Comparison of ENCODE assay signal across 22 cellular contexts in genomic region chr3:14047027-14047426, GRCh38.
"Had no signal": no experiment of that assay in that cellular context is flagged by ENCODE, and none has a peak within 500 bp of the region (broad histone marks: within the 10 kb centered on the region; RNA-seq: fewer than 3 reads in every experiment).

No MANE protein-coding gene starts in this region.

- DNase-seq: activated CD4-positive, alpha-beta T cell treated with anti-CD3 and anti-CD28 coated beads, Interleukin-2, amount 10 ng/mL, durations not matched to agents 24 days and 14 days; activated CD8-positive, alpha-beta T cell treated with anti-CD3 and anti-CD28 coated beads for 36 hours; activated naive CD4-positive, alpha-beta T cell treated with Interleukin-2 at 50 U/mL for 16 hours; activated naive CD8-positive, alpha-beta T cell treated with anti-CD3 and anti-CD28 coated beads, Interleukin-2, amount 10 ng/mL, durations not matched to agents 7 days and 5 days; activated T-cell treated with anti-CD3 and anti-CD28 coated beads, Interleukin-2, amount 50 U/mL, for 1 hour; amygdala; body of pancreas; central memory CD4-positive, alpha-beta T cell; dorsolateral prefrontal cortex; left colon; midbrain; occipital lobe; posterior cingulate gyrus; small intestine; stimulated activated CD4-positive, alpha-beta T cell treated with anti-CD3 and anti-CD28 coated beads, Interleukin-15, amount 100 ng/mL, for 24 hours; stimulated activated CD4-positive, alpha-beta T cell treated with anti-CD3 and anti-CD28 coated beads, Interleukin-2, amount 100 ng/mL, for 48 hours; stimulated activated naive CD8-positive, alpha-beta T cell treated with anti-CD3 and anti-CD28 coated beads, Interleukin-15, amount 100 ng/mL, for 72 hours; T1000; upper lobe of left lung had no signal

- H3K4me3 ChIP-seq: body of pancreas, thoracic aorta had no signal

- H3K4me3 Mint-ChIP-seq: activated CD4-positive, alpha-beta T cell treated with anti-CD3 and anti-CD28 coated beads, Interleukin-2, amount 10 ng/mL, durations not matched to agents 24 days and 14 days; activated CD8-positive, alpha-beta T cell treated with anti-CD3 and anti-CD28 coated beads for 36 hours; activated naive CD8-positive, alpha-beta T cell treated with anti-CD3 and anti-CD28 coated beads, Interleukin-2, amount 10 ng/mL, durations not matched to agents 7 days and 5 days; activated T-helper 17 cell treated with anti-CD3 and anti-CD28 coated beads, Interleukin-2, amount 50 U/mL, for 72 hours; nephron; stimulated activated naive CD8-positive, alpha-beta T cell treated with anti-CD3 and anti-CD28 coated beads, Interleukin-15, amount 100 ng/mL, for 72 hours had no signal

- H3K9me3 ChIP-seq: body of pancreas, thoracic aorta, upper lobe of left lung had no signal

- H3K27ac Mint-ChIP-seq: activated CD4-positive, alpha-beta T cell treated with anti-CD3 and anti-CD28 coated beads, Interleukin-2, amount 10 ng/mL, durations not matched to agents 24 days and 14 days; activated CD8-positive, alpha-beta T cell treated with anti-CD3 and anti-CD28 coated beads for 36 hours; activated naive CD8-positive, alpha-beta T cell treated with anti-CD3 and anti-CD28 coated beads, Interleukin-2, amount 10 ng/mL, durations not matched to agents 7 days and 5 days; activated T-helper 17 cell treated with anti-CD3 and anti-CD28 coated beads, Interleukin-2, amount 50 U/mL, for 72 hours; nephron; stimulated activated naive CD8-positive, alpha-beta T cell treated with anti-CD3 and anti-CD28 coated beads, Interleukin-15, amount 100 ng/mL, for 72 hours had no signal

- H3K27me3 ChIP-seq: body of pancreas, upper lobe of left lung had no signal

- H3K4me1 ChIP-seq: body of pancreas, upper lobe of left lung had no signal

- H3K9me3 Mint-ChIP-seq: activated CD8-positive, alpha-beta T cell treated with anti-CD3 and anti-CD28 coated beads for 36 hours; activated naive CD8-positive, alpha-beta T cell treated with anti-CD3 and anti-CD28 coated beads, Interleukin-2, amount 10 ng/mL, durations not matched to agents 7 days and 5 days; activated T-helper 17 cell treated with anti-CD3 and anti-CD28 coated beads, Interleukin-2, amount 50 U/mL, for 72 hours; nephron; stimulated activated naive CD8-positive, alpha-beta T cell treated with anti-CD3 and anti-CD28 coated beads, Interleukin-15, amount 100 ng/mL, for 72 hours had no signal

- ATAC-seq: activated CD8-positive, alpha-beta T cell treated with anti-CD3 and anti-CD28 coated beads for 36 hours; activated T-helper 17 cell treated with anti-CD3 and anti-CD28 coated beads, Interleukin-2, amount 50 U/mL, for 72 hours; body of pancreas; left colon; stimulated activated naive CD8-positive, alpha-beta T cell treated with anti-CD3 and anti-CD28 coated beads, Interleukin-15, amount 100 ng/mL, for 72 hours had no signal

- H3K4me1 Mint-ChIP-seq: activated CD4-positive, alpha-beta T cell treated with anti-CD3 and anti-CD28 coated beads, Interleukin-2, amount 10 ng/mL, durations not matched to agents 24 days and 14 days; activated naive CD8-positive, alpha-beta T cell treated with anti-CD3 and anti-CD28 coated beads, Interleukin-2, amount 10 ng/mL, durations not matched to agents 7 days and 5 days; activated T-helper 17 cell treated with anti-CD3 and anti-CD28 coated beads, Interleukin-2, amount 50 U/mL, for 72 hours; nephron; stimulated activated naive CD8-positive, alpha-beta T cell treated with anti-CD3 and anti-CD28 coated beads, Interleukin-15, amount 100 ng/mL, for 72 hours had no signal

- H3K36me3 ChIP-seq: thoracic aorta, upper lobe of left lung had no signal

- H3K27ac ChIP-seq: body of pancreas, dorsolateral prefrontal cortex, thoracic aorta, upper lobe of left lung had no signal

- H3K36me3 Mint-ChIP-seq: activated naive CD8-positive, alpha-beta T cell treated with anti-CD3 and anti-CD28 coated beads, Interleukin-2, amount 10 ng/mL, durations not matched to agents 7 days and 5 days had no signal
